Comparison of ENCODE assay signal across 8 cellular contexts in the genomic region with DNA sequence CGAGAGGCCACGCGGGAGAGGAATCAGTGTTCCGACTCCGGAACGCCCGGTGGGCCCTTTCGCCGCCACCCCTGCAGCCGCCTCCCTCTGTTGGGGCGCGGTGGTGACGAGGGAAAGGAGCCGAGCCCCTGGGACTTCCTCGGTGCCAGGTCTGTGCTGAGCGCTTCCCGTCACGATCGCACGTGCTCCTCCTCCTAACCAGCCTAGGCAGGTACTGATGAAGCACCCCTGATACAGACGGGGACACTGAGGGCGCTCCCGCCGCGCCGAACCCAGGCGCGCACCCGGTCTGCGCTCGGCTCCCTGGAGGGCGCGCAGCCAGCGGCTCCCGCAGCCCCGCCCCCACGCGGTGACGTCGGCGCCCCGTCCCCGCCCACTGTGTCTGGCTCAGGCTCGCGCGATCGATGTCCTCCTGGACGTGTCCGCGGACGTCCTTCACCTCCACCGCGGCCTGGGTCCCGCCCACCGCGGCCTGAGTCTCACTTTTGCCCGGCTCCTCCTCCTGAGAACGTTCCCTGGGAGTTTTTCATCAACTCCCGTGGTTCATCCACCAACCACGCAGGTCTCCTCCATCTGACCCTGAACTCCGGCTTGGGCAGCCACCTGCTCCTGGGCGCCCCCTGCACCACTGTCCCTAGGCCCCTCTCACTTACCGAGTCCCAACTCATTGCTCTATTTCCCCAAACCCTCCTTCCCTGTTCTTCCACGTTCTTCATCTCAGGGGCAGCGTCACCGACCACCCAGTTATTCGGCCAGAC. TPM values are rescaled to one million over a fixed set of nuclear protein-coding genes. Genes with fewer than 3 reads are reported as not detected.
DNase-seq lines count a peak whose midpoint lies in the region; ATAC-seq, FAIRE-seq and TF ChIP-seq lines count a peak whose summit lies in the region.

No MANE protein-coding gene starts in this region.

- H3K4me3 Mint-ChIP-seq in activated naive CD4-positive, alpha-beta T cell treated with anti-CD3 and anti-CD28 coated beads, Interleukin-2, amount 10 ng/mL, durations not matched to agents 7 days and 5 days: peak overlapping the region; percentile 77

- peak overlapping the region; percentile 64 to 79 (median 75) for H3K9ac ChIP-seq in BLaER1 treated with 17β-estradiol and CSF1 and Interleukin-3, amounts not matched to agents 10 nM and 100 nM

- peaks cover 0 to 19% (median 0%) of the 10 kb centered on the region in 11 experiments; a peak in 8 of 22 replicates for H3K27me3 ChIP-seq in BLaER1 treated with 17β-estradiol and CSF1 and Interleukin-3, amounts not matched to agents 10 nM and 100 nM
- no peaks in the 10 kb centered on the region for H3K27me3 ChIP-seq in SJCRH30
- H3K27me3 ChIP-seq in cardiac muscle cell: peaks cover 10% of the 10 kb centered on the region
- no peaks in the 10 kb centered on the region for H3K27me3 ChIP-seq in pancreas
- peaks cover 25% of the 10 kb centered on the region for H3K27me3 ChIP-seq in transverse colon

- in situ Hi-C loops in transverse colon (cut with MboI; ENCODE audit: low pct_ligation_motif_present in 1 of 4, low pct_unique_long_range_greater_than_20kb in 1 of 4, low sequenced_read_pairs in 3 of 4): no loop called here

- peak overlapping the region in 8 of 11 experiments; percentile 18 to 48 (median 38); a peak in 10 of 22 replicates for H3K27ac ChIP-seq in BLaER1 treated with 17β-estradiol and CSF1 and Interleukin-3, amounts not matched to agents 10 nM and 100 nM
- no peak overlapping the region for H3K27ac ChIP-seq in SJCRH30
- no peak overlapping the region for H3K27ac ChIP-seq in cardiac muscle cell
- peak overlapping the region in 3 of 4 donors; percentile 32 to 72 (median 37) for H3K27ac ChIP-seq in pancreas
- peak overlapping the region; percentile 56 to 73 (median 68) for H3K27ac ChIP-seq in transverse colon

- peak overlapping the region; percentile 64 to 79 (median 72) for H3K4me3 ChIP-seq in BLaER1 treated with 17β-estradiol and CSF1 and Interleukin-3, amounts not matched to agents 10 nM and 100 nM
- H3K4me3 ChIP-seq in SJCRH30: peak overlapping the region; percentile 61
- peak overlapping the region; percentile 50 for H3K4me3 ChIP-seq in cardiac muscle cell
- peak overlapping the region; percentile 29 to 65 (median 56) for H3K4me3 ChIP-seq in pancreas
- H3K4me3 ChIP-seq in transverse colon: peak overlapping the region; percentile 31 to 67 (median 44)

- no peaks in the 10 kb centered on the region for H3K9me3 ChIP-seq in BLaER1 treated with 17β-estradiol and CSF1 and Interleukin-3, amounts not matched to agents 10 nM and 100 nM (replicated peaks in 1 of 11)
- no peaks in the 10 kb centered on the region for H3K9me3 ChIP-seq in SJCRH30 (replicated peaks)
- no peaks in the 10 kb centered on the region for H3K9me3 ChIP-seq in cardiac muscle cell (ENCODE audit: low read depth)
- no peaks in the 10 kb centered on the region for H3K9me3 ChIP-seq in pancreas
- no peaks in the 10 kb centered on the region for H3K9me3 ChIP-seq in transverse colon

- TF ChIP-seq POLR2A in transverse colon (IDR thresholded peaks at IDR 0.05): peak; percentile 82

- TF ChIP-seq EP300 in transverse colon (IDR thresholded peaks at IDR 0.05; ENCODE audit: low read depth): no peak

- no peaks in the 10 kb centered on the region for H3K36me3 ChIP-seq in BLaER1 treated with 17β-estradiol and CSF1 and Interleukin-3, amounts not matched to agents 10 nM and 100 nM
- H3K36me3 ChIP-seq in SJCRH30 (no peaks in the 10 kb centered on the region), cardiac muscle cell (no peaks in the 10 kb centered on the region), pancreas (no peaks in the 10 kb centered on the region), transverse colon (no peaks in the 10 kb centered on the region)

- no peaks in the 10 kb centered on the region for H3K36me3 Mint-ChIP-seq in activated naive CD4-positive, alpha-beta T cell treated with anti-CD3 and anti-CD28 coated beads, Interleukin-2, amount 10 ng/mL, durations not matched to agents 7 days and 5 days

- H4K20me1 ChIP-seq in BLaER1 treated with 17β-estradiol and CSF1 and Interleukin-3, amounts not matched to agents 10 nM and 100 nM: no peaks in the 10 kb centered on the region

- peaks cover 15% of the 10 kb centered on the region for H3K4me1 Mint-ChIP-seq in activated naive CD4-positive, alpha-beta T cell treated with anti-CD3 and anti-CD28 coated beads, Interleukin-2, amount 10 ng/mL, durations not matched to agents 7 days and 5 days

- ATAC-seq in GM19324 (IDR thresholded peaks at IDR 0.05; ENCODE audit: low FRiP score, unreplicated experiment) (peak; percentile 80), pancreas (peak; percentile 96 to 98 (median 98))

- H3K27ac Mint-ChIP-seq in activated naive CD4-positive, alpha-beta T cell treated with anti-CD3 and anti-CD28 coated beads, Interleukin-2, amount 10 ng/mL, durations not matched to agents 7 days and 5 days: no peak overlapping the region

- H3K4me1 ChIP-seq in BLaER1 treated with 17β-estradiol and CSF1 and Interleukin-3, amounts not matched to agents 10 nM and 100 nM: peaks cover 8 to 40% (median 34%) of the 10 kb centered on the region in 10 experiments; a peak in 19 of 20 replicates
- peaks cover 2% of the 10 kb centered on the region for H3K4me1 ChIP-seq in SJCRH30
- H3K4me1 ChIP-seq in cardiac muscle cell (ENCODE audit: low read depth): no peaks in the 10 kb centered on the region
- no peaks in the 10 kb centered on the region for H3K4me1 ChIP-seq in pancreas
- peaks cover 0 to 23% (median 18%) of the 10 kb centered on the region in 4 donors for H3K4me1 ChIP-seq in transverse colon

- TF ChIP-seq CTCF in cardiac muscle cell (IDR thresholded peaks at IDR 0.05; ENCODE audit: low read depth, low read length): no peak
- TF ChIP-seq CTCF in pancreas (IDR thresholded peaks at IDR 0.05): no peak
- no peak for TF ChIP-seq CTCF in transverse colon (IDR thresholded peaks at IDR 0.05)

- WGBS in pancreas, 2 donors: 3% methylated on average over 64 to 67 of the region's 67 CpGs
- 2 to 3% methylated on average over 11 to 53 of the region's 67 CpGs for WGBS in transverse colon (ENCODE audit: low coverage in 1 of 2), 2 donors

- H3K9me3 Mint-ChIP-seq in activated naive CD4-positive, alpha-beta T cell treated with anti-CD3 and anti-CD28 coated beads, Interleukin-2, amount 10 ng/mL, durations not matched to agents 7 days and 5 days: no peaks in the 10 kb centered on the region

- H3K27me3 Mint-ChIP-seq in activated naive CD4-positive, alpha-beta T cell treated with anti-CD3 and anti-CD28 coated beads, Interleukin-2, amount 10 ng/mL, durations not matched to agents 7 days and 5 days: peaks cover 75% of the 10 kb centered on the region

- no peak for FAIRE-seq in pancreas (lab: Jason Lieb, UNC)

- H3K4me2 ChIP-seq in BLaER1 treated with 17β-estradiol and CSF1 and Interleukin-3, amounts not matched to agents 10 nM and 100 nM: peak overlapping the region; percentile 74 to 99 (median 96)

- DNase-seq in HT-29 (ENCODE audit: low spot score): peak; percentile 92
- peak; percentile 70 to 79 for DNase-seq in SJCRH30
- DNase-seq in activated naive CD4-positive, alpha-beta T cell treated with anti-CD3 and anti-CD28 coated beads, Interleukin-2, amount 10 ng/mL, durations not matched to agents 7 days and 5 days: peak; percentile 84
- peak; percentile 67 to 86 for DNase-seq in cardiac muscle cell (ENCODE audit: low read depth in 1 of 2, low spot score in 1 of 2)
- peak; percentile 84 to 97 (median 95) for DNase-seq in pancreas
- DNase-seq in transverse colon: peak; percentile 89

- CTCF ChIA-PET in activated naive CD4-positive, alpha-beta T cell treated with anti-CD3 and anti-CD28 coated beads, Interleukin-2, amount 10 ng/mL, durations not matched to agents 7 days and 5 days (lab: Charles Lee): no interaction called here

- intact Hi-C loops in pancreas (cut with DNase I) (no loop called here), transverse colon (cut with DNase I; ENCODE audit: low total_unique reads) (no loop called here)

RNA-seq across cellular contexts. Expression of a gene that starts 2.6 kb away (rescaled TPM):
- not detected in 2 replicates for total RNA-seq in HT-29 (2014; rRNA removed; shearing (Covaris generic))
- not detected in 2 replicates for total RNA-seq in SJCRH30 (2014; rRNA removed; shearing (Covaris generic))
- not detected in 2 replicates for total RNA-seq in cardiac muscle cell
- polyA plus RNA-seq in cardiac muscle cell: not detected in 2 replicates
- total RNA-seq in pancreas: not detected
- under 1 TPM; 0.07 to 0.27 TPM for polyA plus RNA-seq in pancreas
- total RNA-seq in transverse colon: 1 to 10 TPM in 2 of 4 donors, not detected in 2; 1.3 to 3.8 TPM

RNA-seq across cellular contexts. Expression of a gene that starts 12.4 kb away (rescaled TPM):
- 3.4 and 4.6 TPM in 2 replicates for total RNA-seq in HT-29 (2014; rRNA removed; shearing (Covaris generic))
- total RNA-seq in SJCRH30 (2014; rRNA removed; shearing (Covaris generic)): 0.13 and 0.18 TPM in 2 replicates
- total RNA-seq in cardiac muscle cell (not detected in 2 replicates), pancreas (1,000 to 10,000 TPM in 3 of 6 donors, 100 to 1,000 TPM in 3; 607 to 1,981 (median 1,041) TPM), transverse colon (100 to 1,000 TPM in 1 of 4 donors, 10 to 100 TPM in 3; 17.0 to 150 (median 35.4) TPM)
- polyA plus RNA-seq in cardiac muscle cell (not detected in 2 replicates), pancreas (100 to 1,000 TPM; 683 to 756 TPM)

RNA-seq across cellular contexts. Expression of a gene that starts 18.8 kb away (rescaled TPM):
- not detected in 2 replicates for total RNA-seq in HT-29 (2014; rRNA removed; shearing (Covaris generic))
- not detected in 2 replicates for total RNA-seq in SJCRH30 (2014; rRNA removed; shearing (Covaris generic))
- not detected in 2 replicates for total RNA-seq in cardiac muscle cell
- polyA plus RNA-seq in cardiac muscle cell: 1.00 TPM in 1 of 2 replicates, not detected in the other
- not detected for total RNA-seq in pancreas
- polyA plus RNA-seq in pancreas: under 1 TPM; 0.05 to 0.27 TPM
- 10 to 100 TPM in 1 of 4 donors, 1 to 10 TPM in 3; 2.9 to 66.9 (median 4.9) TPM for total RNA-seq in transverse colon

RNA-seq across cellular contexts. Expression of a gene that starts 37.3 kb away (rescaled TPM):
- total RNA-seq in HT-29 (2014; rRNA removed; shearing (Covaris generic)): not detected in 2 replicates
- total RNA-seq in SJCRH30 (2014; rRNA removed; shearing (Covaris generic)): not detected in 2 replicates
- not detected in 2 replicates for total RNA-seq in cardiac muscle cell
- not detected in 2 replicates for polyA plus RNA-seq in cardiac muscle cell
- total RNA-seq in pancreas: not detected
- under 1 TPM; 0.09 to 0.27 TPM for polyA plus RNA-seq in pancreas
- 1 to 10 TPM in 1 of 4 donors, not detected in 3; 3.8 TPM for total RNA-seq in transverse colon

RNA-seq across cellular contexts. Expression of a gene that starts 45.7 kb away (rescaled TPM):
- total RNA-seq in HT-29 (2014; rRNA removed; shearing (Covaris generic)): not detected in 2 replicates
- total RNA-seq in SJCRH30 (2014; rRNA removed; shearing (Covaris generic)): not detected in 2 replicates
- not detected in 2 replicates for total RNA-seq in cardiac muscle cell
- polyA plus RNA-seq in cardiac muscle cell: 0.23 and 0.64 TPM in 2 replicates
- total RNA-seq in pancreas: not detected
- polyA plus RNA-seq in pancreas: not detected
- total RNA-seq in transverse colon: not detected

Comparison
In these comparisons a context has a peak if more than half of its experiments do, and no peak if none do; other contexts are left out.
1. H3K27ac ChIP-seq: peak in BLaER1 treated with 17β-estradiol and CSF1 and Interleukin-3, amounts not matched to agents 10 nM and 100 nM (8 of 11), pancreas (3 of 4) and transverse colon (4 of 4); none in SJCRH30 (single experiment) and cardiac muscle cell (single experiment).
2. RNA of a gene that starts 12.4 kb away (total RNA-seq): 607 to 1,981 TPM in pancreas; 17.0 to 150 TPM in transverse colon, 3.4 to 4.6 TPM in HT-29, 0.13 to 0.18 TPM in SJCRH30 and not detected in cardiac muscle cell; every median in the first group is over 4 times any median in the second.
3. Peak in every context shown above with its lines, with median percentiles within 50 percentile points of each other: H3K4me3 ChIP-seq and DNase-seq.